8 cellular contexts compared by ENCODE assay signal in genomic region chr12:67649165-67650126, GRCh38. TPM values are rescaled to one million over a fixed set of nuclear protein-coding genes. Genes with fewer than 3 reads are reported as not detected.
DNase-seq lines count a peak whose midpoint lies in the region; ATAC-seq and TF ChIP-seq lines count a peak whose summit lies in the region.

No MANE protein-coding gene starts in this region.

- peak overlapping the region; percentile 79 for H3K4me2 ChIP-seq in GM23338

- peaks cover 52% of the 10 kb centered on the region for H3K79me2 ChIP-seq in GM23338 (replicated peaks; ENCODE audit: insufficient read depth)

- TF ChIP-seq CTCF in GM12865 (IDR thresholded peaks at IDR 0.05; ENCODE audit: insufficient read depth, low read depth, low read length, missing control alignments): no peak
- no peak for TF ChIP-seq CTCF in GM23338 (conservative IDR thresholded peaks at IDR 0.05; ENCODE audit: low read depth in 2 of 2)
- TF ChIP-seq CTCF in foreskin fibroblast (IDR thresholded peaks at IDR 0.05; ENCODE audit: low read depth, low read length): no peak
- TF ChIP-seq CTCF in osteocyte (IDR thresholded peaks at IDR 0.05): no peak

- H3K36me3 Mint-ChIP-seq in GM23338 (ENCODE audit: low read depth) (peaks cover 35% of the 10 kb centered on the region), osteocyte (ENCODE audit: unreplicated experiment) (peaks cover 7% of the 10 kb centered on the region)

- peaks cover 37% of the 10 kb centered on the region for H3K4me1 ChIP-seq in GM23338 (ENCODE audit: insufficient read depth)

- DNase-seq in GM12865 (ENCODE audit: low read depth): peak; percentile 37
- peak; percentile 32 for DNase-seq in GM23338 (ENCODE audit: low spot score)
- peak; percentile 35 for DNase-seq in M059J (ENCODE audit: low read depth)
- DNase-seq in activated T-helper 1 cell treated with anti-CD3 and anti-CD28 coated beads, Interleukin-2, amount 50 U/mL, for 16 hours (ENCODE audit: low read depth in 1 of 2, low spot score in 1 of 2): peak; percentile 14 to 29
- DNase-seq in foreskin fibroblast: peak in 1 of 2 donors; percentile 56
- no peak for DNase-seq in osteocyte (ENCODE audit: extremely low spot score, unreplicated experiment)
- DNase-seq in GDM1 (lab: John Stamatoyannopoulos, UW): no peak
- no peak for DNase-seq in SHP77 (lab: John Stamatoyannopoulos, UW)

- peak overlapping the region; percentile 95 for H3K27ac Mint-ChIP-seq in GM23338
- peak overlapping the region; percentile 91 for H3K27ac Mint-ChIP-seq in osteocyte (ENCODE audit: unreplicated experiment)

- peaks cover 6% of the 10 kb centered on the region; the same call in 1 of the 2 replicates for H3K27me3 ChIP-seq in GM23338 (ENCODE audit: insufficient read depth)

- no peak overlapping the region; the same call in 1 of the 2 replicates for H3K27ac ChIP-seq in GM23338 (ENCODE audit: low read depth)

- H3K4me3 ChIP-seq in GM12865 (ENCODE audit: low read depth, low read length) (peak overlapping the region; percentile 98), GM23338 (peak overlapping the region; percentile 89), foreskin fibroblast (ENCODE audit: low read depth in 1 of 2, low read length in 2 of 2) (peak overlapping the region; percentile 85 to 87)

- H3K9me3 Mint-ChIP-seq in GM23338 (peaks cover 5% of the 10 kb centered on the region; the same call in 2 of the 3 replicates), osteocyte (ENCODE audit: unreplicated experiment) (no peaks in the 10 kb centered on the region)

- no peaks in the 10 kb centered on the region; the same call in none of the 2 replicates for H3K36me3 ChIP-seq in GM23338 (ENCODE audit: insufficient read depth)

- H3K27me3 Mint-ChIP-seq in GM23338 (ENCODE audit: insufficient read depth, low read depth, poor library complexity) (peaks cover 15% of the 10 kb centered on the region), osteocyte (ENCODE audit: unreplicated experiment) (no peaks in the 10 kb centered on the region)

- H3K4me1 Mint-ChIP-seq in GM23338 (peaks cover 40% of the 10 kb centered on the region), osteocyte (ENCODE audit: unreplicated experiment) (peaks cover 40% of the 10 kb centered on the region)

- ATAC-seq in GM23338: peak; percentile 18

- no peaks in the 10 kb centered on the region for H3K9me2 ChIP-seq in GM23338 (ENCODE audit: insufficient read depth)

- H4K20me1 ChIP-seq in GM23338 (replicated peaks; ENCODE audit: insufficient read depth): peaks cover 41% of the 10 kb centered on the region

- H3K4me3 Mint-ChIP-seq in GM23338 (peak overlapping the region; percentile 93), osteocyte (ENCODE audit: unreplicated experiment) (peak overlapping the region; percentile 91)

- H2AFZ ChIP-seq in GM23338: no peak overlapping the region

- H3F3A ChIP-seq in GM23338 (replicated peaks; ENCODE audit: low read depth): no peaks in the 10 kb centered on the region

TF ChIP-seq in GM23338, 12 proteins besides CTCF, POLR2A, EP300 and RAD21:
- no peak for TF ChIP-seq ETS1 (IDR thresholded peaks at IDR 0.05)
- TF ChIP-seq POLR2AphosphoS5 (IDR thresholded peaks at IDR 0.05; ENCODE audit: low read depth): no peak
- TF ChIP-seq ZNF114 (CRISPR knock-in tag; IDR thresholded peaks at IDR 0.05): no peak
- no peak for TF ChIP-seq EZH2phosphoT487 (IDR thresholded peaks at IDR 0.05; ENCODE audit: unreplicated experiment)
- no peak for TF ChIP-seq JUNB (IDR thresholded peaks at IDR 0.05; ENCODE audit: unreplicated experiment)
- TF ChIP-seq ZNF462 (CRISPR knock-in tag; IDR thresholded peaks at IDR 0.05): no peak
- TF ChIP-seq ZNF331 (CRISPR knock-in tag; IDR thresholded peaks at IDR 0.05; ENCODE audit: low read depth): no peak
- TF ChIP-seq NANOG (IDR thresholded peaks at IDR 0.05; ENCODE audit: borderline replicate concordance): no peak
- no peak for TF ChIP-seq STAT1 (IDR thresholded peaks at IDR 0.05; ENCODE audit: unreplicated experiment)
TF ChIP-seq in GM23338: peak in this region for 0.

RNA-seq across cellular contexts. Expression of gene DYRK2, which starts 0.9 kb away (rescaled TPM):
- total RNA-seq in GM23338 (2014; rRNA removed; shearing (Covaris generic)): 30.4 and 34.1 TPM in 2 replicates
- polyA plus RNA-seq in GM23338 (2016; fragmentation: Nextera tagmentation; extraction: Ambion mirVana): 6.9 and 7.1 TPM in 2 replicates
- total RNA-seq in M059J (2014; rRNA removed; shearing (Covaris generic)): 8.3 and 18.5 TPM in 2 replicates
- total RNA-seq in osteocyte: 24.7 and 28.9 TPM in 2 replicates

Comparison
In these comparisons a context has a peak if more than half of its experiments do, and no peak if none do; other contexts are left out.
1. DNase-seq: peak in GM12865 (single experiment), GM23338 (single experiment), M059J (single experiment) and activated T-helper 1 cell treated with anti-CD3 and anti-CD28 coated beads, Interleukin-2, amount 50 U/mL, for 16 hours (2 of 2); none in osteocyte (single experiment), GDM1 (single experiment) and SHP77 (0 of 2).
2. Peak in every context shown above with its lines, with median percentiles within 50 percentile points of each other: H3K4me3 ChIP-seq.